8 cellular contexts compared by ENCODE assay signal in genomic region chr10:69124558-69125121, GRCh38. TPM values are rescaled to one million over a fixed set of nuclear protein-coding genes. Genes with fewer than 3 reads are reported as not detected.
DNase-seq lines count a peak whose midpoint lies in the region; FAIRE-seq and TF ChIP-seq lines count a peak whose summit lies in the region.

No MANE protein-coding gene starts in this region.

- TF ChIP-seq POLR2A in H54 (IDR thresholded peaks at IDR 0.05; ENCODE audit: low read depth, low read length), result no peak

- peak; percentile 29 for DNase-seq in GM04503 (ENCODE audit: low read depth)
- peak; percentile 45 for DNase-seq in H54 (ENCODE audit: insufficient read length, low spot score)
- DNase-seq in LNCaP clone FGC (ENCODE audit: low read depth), result peak; percentile 13
- peak; percentile 45 for DNase-seq in UCSD-AML1 (lab: John Stamatoyannopoulos, UW; ENCODE audit: unreplicated experiment)
- peak; percentile 71 for DNase-seq in bronchial epithelial cell (ENCODE audit: low read depth)
- DNase-seq in islet precursor cell, result peak; percentile 67
- peak; percentile 55 for DNase-seq in stimulated activated CD4-positive, alpha-beta T cell treated with anti-CD3 and anti-CD28 coated beads, Interleukin-15, amount 100 ng/mL, for 24 hours
- DNase-seq in OCI-M2 (lab: John Stamatoyannopoulos, UW; ENCODE audit: unreplicated experiment), result no peak

- H3K36me3 ChIP-seq in bronchial epithelial cell (ENCODE audit: control insufficient read depth, insufficient read depth, low read length), result no peaks in the 10 kb centered on the region

- H3K4me3 ChIP-seq in LNCaP clone FGC (ENCODE audit: low read depth, low read length), result peak overlapping the region; percentile 76
- peak overlapping the region; percentile 89 for H3K4me3 ChIP-seq in bronchial epithelial cell (ENCODE audit: low read depth, low read length)

- no peaks in the 10 kb centered on the region for H3K27me3 ChIP-seq in bronchial epithelial cell (ENCODE audit: control insufficient read depth, insufficient read depth, low read length)

- no peak for TF ChIP-seq CTCF in LNCaP clone FGC (IDR thresholded peaks at IDR 0.05; ENCODE audit: control insufficient read depth, extremely low read depth, insufficient read depth)
- no peak for TF ChIP-seq CTCF in bronchial epithelial cell (IDR thresholded peaks at IDR 0.05; ENCODE audit: insufficient read depth, low read length, severe bottlenecking)

- FAIRE-seq in H54 (lab: Jason Lieb, UNC) (peak; percentile 92), bronchial epithelial cell (lab: Jason Lieb, UNC) (no peak)

RNA-seq across cellular contexts. Expression of gene VPS26A, which starts 0.7 kb away (rescaled TPM):
- total RNA-seq in bronchial epithelial cell, result 42.6 and 68.5 TPM in 2 replicates

RNA-seq across cellular contexts. Expression of gene SRGN, which starts 36.7 kb away (rescaled TPM):
- 0.26 and 1.0 TPM in 2 replicates for total RNA-seq in bronchial epithelial cell

RNA-seq across cellular contexts. Expression of gene SUPV3L1, which starts 55.4 kb away (rescaled TPM):
- 39.2 and 46.6 TPM in 2 replicates for total RNA-seq in bronchial epithelial cell
